ENCODE assay signal across 31 cellular contexts in genomic region chr12:20320552-20320951, GRCh38. TPM values are rescaled to one million over a fixed set of nuclear protein-coding genes. Genes with fewer than 3 reads are reported as not detected.
DNase-seq lines count a peak whose midpoint lies in the region; ATAC-seq, FAIRE-seq and TF ChIP-seq lines count a peak whose summit lies in the region.
"Had no signal": no experiment of that assay in that cellular context is flagged by ENCODE, and none has a peak within 500 bp of the region (broad histone marks: within the 10 kb centered on the region; RNA-seq: fewer than 3 reads in every experiment).

No MANE protein-coding gene starts in this region.

- no peak overlapping the region for H3K56ac ChIP-seq in H1 (replicated peaks; ENCODE audit: insufficient read length, low read depth, low read length)

- no peaks in the 10 kb centered on the region for H3K4me1 ChIP-seq in H1 (replicated peaks in 1 of 4; ENCODE audit: control insufficient read depth in 3 of 4, insufficient read depth in 4 of 4, low read length in 3 of 4)
- H3K4me1 ChIP-seq in subcutaneous abdominal adipose tissue (ENCODE audit: control insufficient read depth in 5 of 5, insufficient read depth in 5 of 5, low read length in 5 of 5), result peaks cover 0 to 6% (median 6%) of the 10 kb centered on the region in 5 donors
- H3K4me1 ChIP-seq: adrenal gland, BLaER1, sigmoid colon, transverse colon had no signal

- no peak for TF ChIP-seq EP300 in H1 (IDR thresholded peaks at IDR 0.05; ENCODE audit: borderline replicate concordance in 1 of 2, low read depth in 2 of 2, low read length in 2 of 2)

- H3K14ac ChIP-seq in H1 (ENCODE audit: insufficient read length), result no peak overlapping the region

- no peaks in the 10 kb centered on the region for H3K36me3 ChIP-seq in H1 (ENCODE audit: control insufficient read depth in 2 of 4, insufficient read depth in 4 of 4, low read length in 3 of 4)
- no peaks in the 10 kb centered on the region for H3K36me3 ChIP-seq in subcutaneous abdominal adipose tissue (ENCODE audit: control insufficient read depth in 5 of 5, insufficient read depth in 5 of 5, low read length in 5 of 5)
- H3K36me3 ChIP-seq: adrenal gland, BLaER1, sigmoid colon, transverse colon had no signal

- no peaks in the 10 kb centered on the region; a peak in 1 of 4 replicates for H3K9me3 ChIP-seq in H1 (ENCODE audit: insufficient read depth in 2 of 2, low read depth in 1 of 2, low read length in 1 of 2)
- peaks cover 0 to 5% (median 0%) of the 10 kb centered on the region in 5 donors for H3K9me3 ChIP-seq in subcutaneous abdominal adipose tissue (ENCODE audit: control insufficient read depth in 5 of 5, low read length in 5 of 5)
- H3K9me3 ChIP-seq: adrenal gland, BLaER1, sigmoid colon, transverse colon had no signal

- no peak overlapping the region for H2BK15ac ChIP-seq in H1 (ENCODE audit: low read length)

- no peak overlapping the region for H2BK5ac ChIP-seq in H1 (ENCODE audit: low read depth, low read length)

- no peak overlapping the region for H3K4me3 ChIP-seq in H1 (ENCODE audit: extremely low read depth in 1 of 4, insufficient read depth in 2 of 4, low read depth in 3 of 4, low read length in 4 of 4)
- peak overlapping the region in 4 of 5 donors; percentile 20 to 51 (median 30) for H3K4me3 ChIP-seq in subcutaneous abdominal adipose tissue (ENCODE audit: low read depth in 1 of 5, low read length in 5 of 5)
- H3K4me3 ChIP-seq: adrenal gland, BLaER1, sigmoid colon, SK-N-MC, transverse colon had no signal

- H3K27ac Mint-ChIP-seq in endothelial cell (ENCODE audit: unreplicated experiment), result no peak overlapping the region
- H3K27ac Mint-ChIP-seq: activated CD8-positive, alpha-beta T cell treated with anti-CD3 and anti-CD28 coated beads for 36 hours; activated naive CD4-positive, alpha-beta T cell treated with anti-CD3 and anti-CD28 coated beads for 36 hours; mesothelial cell of epicardium; T-helper 1 cell treated with Interleukin-12 subunit alpha and Interleukin-12 subunit beta and Interleukin-4 antibody, amounts not matched to agents 30 μg/mL and 1 μg/mL, for 36 hours had no signal

- no peak overlapping the region for H3K27ac ChIP-seq in H1 (ENCODE audit: low read depth, low read length)
- H3K27ac ChIP-seq in subcutaneous abdominal adipose tissue (ENCODE audit: low read depth, low read length), result peak overlapping the region; percentile 66
- H3K27ac ChIP-seq: adrenal gland, BLaER1, RWPE1, sigmoid colon, SK-N-MC, transverse colon had no signal

- H3K23ac ChIP-seq in H1 (ENCODE audit: insufficient read length), result no peak overlapping the region

- intact Hi-C loops in left ventricle myocardium superior (cut with micrococcal nuclease), result no loop called here

- H3K23me2 ChIP-seq in H1 (ENCODE audit: low read depth, low read length), result no peaks in the 10 kb centered on the region

- no peak overlapping the region for H2BK20ac ChIP-seq in H1 (ENCODE audit: low read length)

- no peak overlapping the region for H3K18ac ChIP-seq in H1 (ENCODE audit: extremely low read depth, low read length)

- H3K79me1 ChIP-seq in H1 (ENCODE audit: low read depth, low read length), result no peaks in the 10 kb centered on the region

- no peaks in the 10 kb centered on the region for H3K27me3 ChIP-seq in H1 (replicated peaks in 1 of 4; ENCODE audit: control insufficient read depth in 3 of 4, extremely low read depth in 1 of 4, insufficient read depth in 3 of 4, low read length in 3 of 4)
- no peaks in the 10 kb centered on the region for H3K27me3 ChIP-seq in subcutaneous abdominal adipose tissue (ENCODE audit: control insufficient read depth in 5 of 5, insufficient read depth in 4 of 5, low read length in 5 of 5)
- H3K27me3 ChIP-seq: adrenal gland, BLaER1, sigmoid colon, transverse colon had no signal

- H3K4me1 Mint-ChIP-seq in endothelial cell (ENCODE audit: unreplicated experiment), result no peaks in the 10 kb centered on the region

- no peaks in the 10 kb centered on the region for H4K20me1 ChIP-seq in H1 (replicated peaks in 1 of 2; ENCODE audit: control insufficient read depth in 1 of 2, insufficient read depth in 2 of 2, low read length in 2 of 2)
- H4K20me1 ChIP-seq: BLaER1 had no signal

- no peaks in the 10 kb centered on the region for H3K79me2 ChIP-seq in H1 (ENCODE audit: control insufficient read depth in 1 of 2, insufficient read depth in 2 of 2, low read length in 2 of 2)

- DNase-seq in M059J (ENCODE audit: low read depth) (peak; percentile 24), H1 (ENCODE audit: low read depth in 1 of 2, low spot score in 2 of 2) (no peak), left ventricle myocardium superior (no peak), GF-D8 (lab: John Stamatoyannopoulos, UW) (no peak), endothelial cell (ENCODE audit: low spot score) (no peak), NK-92 (lab: John Stamatoyannopoulos, UW; ENCODE audit: unreplicated experiment) (no peak)
- DNase-seq: activated CD8-positive, alpha-beta T cell treated with anti-CD3 and anti-CD28 coated beads for 36 hours; activated naive CD4-positive, alpha-beta T cell treated with anti-CD3 and anti-CD28 coated beads for 36 hours; adrenal gland; COR-L47; glutamatergic neuron; IMR-90; islet precursor cell; NCI-H1048; NCI-H1694; NCI-H510A; sigmoid colon; stimulated activated CD4-positive, alpha-beta T cell treated with anti-CD3 and anti-CD28 coated beads, Interleukin-12 subunit alpha, Interleukin-12 subunit beta, amount 100 ng/mL, for 4 hours; stimulated activated CD4-positive, alpha-beta T cell treated with anti-CD3 and anti-CD28 coated beads, Interleukin-4, amount 100 ng/mL, for 24 hours; transverse colon had no signal

- no peak overlapping the region for H4K5ac ChIP-seq in H1 (ENCODE audit: insufficient read length, low read depth, low read length)

- peak; percentile 87 for ATAC-seq in left ventricle myocardium superior
- ATAC-seq: activated CD4-positive, CD25-positive, alpha-beta regulatory T cell treated with anti-CD3 and anti-CD28 coated beads, Interleukin-2, amount 50 U/mL, for 24 hours; activated CD8-positive, alpha-beta T cell treated with anti-CD3 and anti-CD28 coated beads for 36 hours had no signal

- H3K9me3 Mint-ChIP-seq in endothelial cell (ENCODE audit: unreplicated experiment), result no peaks in the 10 kb centered on the region
- H3K9me3 Mint-ChIP-seq: activated CD8-positive, alpha-beta T cell treated with anti-CD3 and anti-CD28 coated beads for 36 hours; activated naive CD4-positive, alpha-beta T cell treated with anti-CD3 and anti-CD28 coated beads for 36 hours; brain; mesothelial cell of epicardium; T-helper 1 cell treated with Interleukin-12 subunit alpha and Interleukin-12 subunit beta and Interleukin-4 antibody, amounts not matched to agents 30 μg/mL and 1 μg/mL, for 36 hours had no signal

- no peaks in the 10 kb centered on the region for H3K36me3 Mint-ChIP-seq in endothelial cell (ENCODE audit: low read depth, unreplicated experiment)
- H3K36me3 Mint-ChIP-seq: brain, mesothelial cell of epicardium had no signal

- H4K8ac ChIP-seq in H1 (ENCODE audit: extremely low read depth, insufficient read depth, low read length), result no peak overlapping the region

- TF ChIP-seq CTCF in H1 (IDR thresholded peaks at IDR 0.05; ENCODE audit: control extremely low read depth in 1 of 3, insufficient read depth in 1 of 3, low read depth in 1 of 3, low read length in 3 of 3) (no peak), endothelial cell (IDR thresholded peaks at IDR 0.05; ENCODE audit: unreplicated experiment) (no peak)

- no peak overlapping the region; a peak in 1 of 4 replicates for H3K4me2 ChIP-seq in H1 (ENCODE audit: insufficient read depth in 1 of 2, low read depth in 2 of 2, low read length in 2 of 2)
- H3K4me2 ChIP-seq: BLaER1 had no signal

- H2AK5ac ChIP-seq in H1 (ENCODE audit: low read depth, low read length), result no peak overlapping the region

- no peak for TF ChIP-seq POLR2A in H1 (IDR thresholded peaks at IDR 0.05; ENCODE audit: control extremely low read depth in 1 of 2, low read depth in 2 of 2, low read length in 2 of 2)

- no peak overlapping the region for H3K4me3 Mint-ChIP-seq in endothelial cell (ENCODE audit: unreplicated experiment)
- H3K4me3 Mint-ChIP-seq: activated CD8-positive, alpha-beta T cell treated with anti-CD3 and anti-CD28 coated beads for 36 hours; activated naive CD4-positive, alpha-beta T cell treated with anti-CD3 and anti-CD28 coated beads for 36 hours; brain; mesothelial cell of epicardium; T-helper 1 cell treated with Interleukin-12 subunit alpha and Interleukin-12 subunit beta and Interleukin-4 antibody, amounts not matched to agents 30 μg/mL and 1 μg/mL, for 36 hours had no signal

- POLR2A ChIA-PET in H1 (lab: Charles Lee; ENCODE audit: partially characterized antibody), result interaction anchor here (0.6 kb wide), 1 partner anchor 99 kb away, joined by 3 read pairs; no protein-coding TSS in a partner anchor

- no peak overlapping the region for H3K4ac ChIP-seq in H1 (replicated peaks; ENCODE audit: insufficient read length, low read depth, low read length)

- 0 out of 2 replicates have a peak overlapping the region, but pooled peaks have one; percentile 6 for H2AFZ ChIP-seq in H1 (ENCODE audit: low read length)

- WGBS in H1 (ENCODE audit: extremely low coverage in 1 of 2, insufficient coverage in 1 of 2, insufficient read length in 1 of 2, insufficient replicate concordance in 2 of 2, low coverage in 1 of 2, low lambda C conversion rate in 2 of 2, missing lambda C conversion rate in 1 of 2), 2 experiments, result 70% methylated on average over 4 of the region's 4 CpGs; no CpG with 5 or more reads in 1 of the 2 experiments

- H2BK12ac ChIP-seq in H1 (ENCODE audit: low read depth, low read length), result no peak overlapping the region

- FAIRE-seq in H1 (lab: Jason Lieb, UNC), result no peak
- FAIRE-seq: GM12892, TTC549 had no signal

- H3K9ac ChIP-seq in H1 (replicated peaks in 1 of 4; ENCODE audit: extremely low read depth in 1 of 4, low read depth in 3 of 4, low read length in 3 of 4), result no peak overlapping the region
- H3K9ac ChIP-seq in subcutaneous abdominal adipose tissue (ENCODE audit: low read length in 5 of 5), result peak overlapping the region in 4 of 5 donors; percentile 11 to 63 (median 44)
- H3K9ac ChIP-seq: BLaER1 had no signal

- CTCF ChIA-PET in H1 (lab: Charles Lee; ENCODE audit: partially characterized antibody), result interaction anchor here (0.6 kb wide), 1 partner anchor 210 kb away, joined by 3 read pairs; no protein-coding TSS in a partner anchor

- no peak for TF ChIP-seq RAD21 in H1 (IDR thresholded peaks at IDR 0.05 in 1 of 2, conservative IDR thresholded peaks at IDR 0.05 in 1 of 2; ENCODE audit: low read depth in 2 of 2, low read length in 2 of 2)

- no peak overlapping the region for H2BK120ac ChIP-seq in H1 (replicated peaks; ENCODE audit: low read depth, low read length)

- peaks cover 1% of the 10 kb centered on the region for H3K27me3 Mint-ChIP-seq in endothelial cell (ENCODE audit: unreplicated experiment)
- H3K27me3 Mint-ChIP-seq: activated CD8-positive, alpha-beta T cell treated with anti-CD3 and anti-CD28 coated beads for 36 hours; brain had no signal

- H4K91ac ChIP-seq in H1 (replicated peaks; ENCODE audit: insufficient read length, low read length), result no peak overlapping the region

RNA-seq across cellular contexts. Expression of gene PDE3A, which starts 47.8 kb away (rescaled TPM):
- 13.5 and 18.9 TPM in 2 replicates for total RNA-seq in M059J (2014; rRNA removed; shearing (Covaris generic))
- 3.3 and 3.4 TPM in 2 replicates for total RNA-seq in H1 (2021; fragmentation: NEBNext Ultra II Directional; extraction: Animal tissue kit (Norgen Biotek cat#: 25700))
- 0.91 and 1.4 TPM in 2 replicates for polyA plus RNA-seq in H1 (2011; rRNA removed)
- polyA plus RNA-seq in H1 (2011; cell fraction: cytosol; rRNA removed), result 1.4 TPM
- polyA plus RNA-seq in H1 (2011; cell fraction: nucleus; rRNA removed), result 1.3 TPM
- polyA plus RNA-seq in H1 (2012, experiment 1 of 2), result 1.4 to 2.6 TPM (median 1.7 TPM) in 4 replicates
- 0.10 TPM for polyA plus RNA-seq in H1 (2012, experiment 2 of 2)
- polyA plus RNA-seq in H1 (2013, experiment 1 of 2), result 1.7 TPM
- polyA plus RNA-seq in H1 (2013, experiment 2 of 2), result 1.7 TPM
- polyA minus RNA-seq in H1 (2011; rRNA and poly(A)+ RNA removed), result 8.4 and 11.5 TPM in 2 replicates
- polyA minus RNA-seq in H1 (2011; cell fraction: cytosol; rRNA and poly(A)+ RNA removed), result 5.0 TPM
- polyA minus RNA-seq in H1 (2011; cell fraction: nucleus; rRNA and poly(A)+ RNA removed), result 9.2 TPM
- total RNA-seq in left ventricle myocardium superior (171 TPM), endothelial cell (ENCODE audit: unreplicated experiment) (0.97 TPM)
- total RNA-seq: activated CD8-positive, alpha-beta T cell treated with anti-CD3 and anti-CD28 coated beads for 36 hours; activated naive CD4-positive, alpha-beta T cell treated with anti-CD3 and anti-CD28 coated beads for 36 hours; OCI-LY7 had no signal

Comparison
In these comparisons a context has a peak if more than half of its experiments do, and no peak if none do; other contexts are left out.
1. H3K4me3 ChIP-seq: peak in subcutaneous abdominal adipose tissue (4 of 5); none in H1 (0 of 4).
2. H3K9ac ChIP-seq: peak in subcutaneous abdominal adipose tissue (4 of 5); none in H1 (0 of 4).